ENCODE assay signal across 29 cellular contexts in the genomic region with DNA sequence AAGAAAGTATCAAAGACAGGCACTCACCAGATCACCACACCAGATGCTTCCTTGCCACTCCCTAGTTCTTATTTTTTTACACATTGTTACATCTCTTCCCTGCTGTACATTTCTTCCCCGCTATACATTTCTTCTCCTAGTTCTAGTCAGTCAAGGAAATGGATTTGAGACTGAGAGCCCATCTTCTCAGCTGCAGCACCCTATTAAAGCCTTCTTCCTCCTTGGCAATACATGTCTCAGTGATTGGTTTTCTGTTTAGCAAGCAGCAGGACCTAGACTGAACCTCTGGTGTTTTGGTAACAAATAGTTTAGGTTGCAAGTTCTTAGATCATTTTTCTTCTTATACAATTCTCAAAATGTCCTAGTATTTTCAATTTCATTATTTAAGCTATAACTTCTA.
"Had no signal": no experiment of that assay in that cellular context is flagged by ENCODE, and none has a peak within 500 bp of the region (broad histone marks: within the 10 kb centered on the region; RNA-seq: fewer than 3 reads in every experiment).

No MANE protein-coding gene starts in this region.

- H3K4me3 Mint-ChIP-seq: stimulated activated effector memory CD8-positive, alpha-beta T cell treated with anti-CD3 and anti-CD28 coated beads, Interleukin-12 subunit alpha, Interleukin-12 subunit beta, amount 100 ng/mL, for 72 hours; stimulated activated memory B cell treated with anti-CD40 and anti-IgM and Interleukin-4, amounts not matched to agents 10 μg/mL and 1 μg/mL and 100 μg/mL, for 72 hours; stimulated activated naive B cell treated with anti-CD40 and anti-IgM and Interleukin-4, amounts not matched to agents 10 μg/mL and 1 μg/mL and 100 μg/mL, for 72 hours; stimulated activated naive CD8-positive, alpha-beta T cell treated with anti-CD3 and anti-CD28 coated beads, Interleukin-15, amount 100 ng/mL, for 72 hours; stimulated activated naive CD8-positive, alpha-beta T cell treated with anti-CD3 and anti-CD28 coated beads, Interleukin-15, Interleukin-2, amounts not matched to agents 100 ng/mL and 50 ng/mL, for 24 hours; type B pancreatic cell had no signal

- H3K36me3 ChIP-seq: stomach, suprapubic skin, thoracic aorta, thyroid gland, tibial artery, tibial nerve, transverse colon, upper lobe of left lung, upper lobe of right lung, uterus, vagina had no signal

- H3K4me1 ChIP-seq: stomach, suprapubic skin, testis, tibial artery, upper lobe of left lung, upper lobe of right lung, uterus had no signal

- FAIRE-seq: urothelium cell line had no signal

- H3K27ac Mint-ChIP-seq: stimulated activated effector memory CD8-positive, alpha-beta T cell treated with anti-CD3 and anti-CD28 coated beads, Interleukin-12 subunit alpha, Interleukin-12 subunit beta, amount 100 ng/mL, for 72 hours; stimulated activated memory B cell treated with anti-CD40 and anti-IgM and Interleukin-4, amounts not matched to agents 10 μg/mL and 1 μg/mL and 100 μg/mL, for 72 hours; stimulated activated naive B cell treated with anti-CD40 and anti-IgM and Interleukin-4, amounts not matched to agents 10 μg/mL and 1 μg/mL and 100 μg/mL, for 72 hours; stimulated activated naive CD8-positive, alpha-beta T cell treated with anti-CD3 and anti-CD28 coated beads, Interleukin-15, amount 100 ng/mL, for 72 hours; stimulated activated naive CD8-positive, alpha-beta T cell treated with anti-CD3 and anti-CD28 coated beads, Interleukin-15, Interleukin-2, amounts not matched to agents 100 ng/mL and 50 ng/mL, for 24 hours; type B pancreatic cell had no signal

- H3K27me3 Mint-ChIP-seq: stimulated activated memory B cell treated with anti-CD40 and anti-IgM and Interleukin-4, amounts not matched to agents 10 μg/mL and 1 μg/mL and 100 μg/mL, for 72 hours; stimulated activated naive B cell treated with anti-CD40 and anti-IgM and Interleukin-4, amounts not matched to agents 10 μg/mL and 1 μg/mL and 100 μg/mL, for 72 hours; stimulated activated naive CD8-positive, alpha-beta T cell treated with anti-CD3 and anti-CD28 coated beads, Interleukin-15, amount 100 ng/mL, for 72 hours; type B pancreatic cell had no signal

- H3K9me3 Mint-ChIP-seq: stimulated activated naive CD8-positive, alpha-beta T cell treated with anti-CD3 and anti-CD28 coated beads, Interleukin-15, amount 100 ng/mL, for 72 hours had no signal

- H3K4me3 ChIP-seq: stomach, suprapubic skin, testis, thoracic aorta, thyroid gland, tibial artery, tibial nerve, transverse colon, upper lobe of left lung, upper lobe of right lung, uterus, vagina had no signal

- H3K27me3 ChIP-seq: stomach, suprapubic skin, testis, thyroid gland, tibial artery, tibial nerve, transverse colon, upper lobe of left lung, upper lobe of right lung, uterus, vagina had no signal

- H3K27ac ChIP-seq: stomach, suprapubic skin, testis, thoracic aorta, thyroid gland, tibial artery, tibial nerve, transverse colon, upper lobe of left lung, upper lobe of right lung, uterus, vagina had no signal

- H3K4me1 Mint-ChIP-seq: stimulated activated effector memory CD8-positive, alpha-beta T cell treated with anti-CD3 and anti-CD28 coated beads, Interleukin-12 subunit alpha, Interleukin-12 subunit beta, amount 100 ng/mL, for 72 hours; stimulated activated memory B cell treated with anti-CD40 and anti-IgM and Interleukin-4, amounts not matched to agents 10 μg/mL and 1 μg/mL and 100 μg/mL, for 72 hours; stimulated activated naive B cell treated with anti-CD40 and anti-IgM and Interleukin-4, amounts not matched to agents 10 μg/mL and 1 μg/mL and 100 μg/mL, for 72 hours; stimulated activated naive CD8-positive, alpha-beta T cell treated with anti-CD3 and anti-CD28 coated beads, Interleukin-15, amount 100 ng/mL, for 72 hours had no signal

- H3K9me3 ChIP-seq: suprapubic skin, testis, thoracic aorta, thyroid gland, tibial artery, tibial nerve, upper lobe of left lung, upper lobe of right lung, uterus, vagina had no signal

- ATAC-seq: stimulated activated effector memory CD8-positive, alpha-beta T cell treated with anti-CD3 and anti-CD28 coated beads, Interleukin-12 subunit alpha, Interleukin-12 subunit beta, amount 100 ng/mL, for 72 hours; stimulated activated memory B cell treated with anti-CD40 and anti-IgM and Interleukin-4, amounts not matched to agents 10 μg/mL and 1 μg/mL and 100 μg/mL, for 72 hours; stimulated activated naive B cell treated with anti-CD40 and anti-IgM and Interleukin-4, amounts not matched to agents 10 μg/mL and 1 μg/mL and 100 μg/mL, for 72 hours; stimulated activated naive CD8-positive, alpha-beta T cell treated with anti-CD3 and anti-CD28 coated beads, Interleukin-15, amount 100 ng/mL, for 72 hours; stimulated activated naive CD8-positive, alpha-beta T cell treated with anti-CD3 and anti-CD28 coated beads, Interleukin-15, Interleukin-2, amounts not matched to agents 100 U/mL and 50 U/mL, for 24 hours; upper lobe of right lung had no signal

- DNase-seq: stimulated activated CD4-positive, alpha-beta T cell treated with anti-CD3 and anti-CD28 coated beads, Interleukin-2, amount 100 ng/mL, for 48 hours; stimulated activated CD4-positive, alpha-beta T cell treated with anti-CD3 and anti-CD28 coated beads, Interleukin-4, amount 100 ng/mL, for 1 hour; stimulated activated CD4-positive, alpha-beta T cell treated with anti-CD3 and anti-CD28 coated beads, Interleukin-4, amount 100 ng/mL, for 24 hours; stimulated activated CD4-positive, alpha-beta T cell treated with anti-CD3 and anti-CD28 coated beads, Interleukin-4, amount 100 ng/mL, for 4 hours; stimulated activated CD8-positive, alpha-beta memory T cell treated with anti-CD3 and anti-CD28 coated beads, Interleukin-4, amount 100 ng/mL, for 48 hours; stimulated activated naive B cell treated with anti-CD40 and anti-IgM and Interleukin-4, amounts not matched to agents 10 μg/mL and 1 μg/mL and 100 μg/mL, for 72 hours; stimulated activated naive CD4-positive, alpha-beta T cell; stimulated activated naive CD4-positive, alpha-beta T cell treated with Interleukin-2 at 50 U/mL for 16 hours; stimulated activated naive CD8-positive, alpha-beta T cell treated with anti-CD3 and anti-CD28 coated beads, Interleukin-15, amount 100 ng/mL, for 72 hours; stimulated activated naive CD8-positive, alpha-beta T cell treated with anti-CD3 and anti-CD28 coated beads, Interleukin-15, Interleukin-2, amounts not matched to agents 100 U/mL and 50 U/mL, for 24 hours; stomach; substantia nigra; testis; thyroid gland; tibial artery; transverse colon; trophoblast cell; upper lobe of left lung; upper lobe of right lung; uterus had no signal

- H3K36me3 Mint-ChIP-seq: stimulated activated effector memory CD8-positive, alpha-beta T cell treated with anti-CD3 and anti-CD28 coated beads, Interleukin-12 subunit alpha, Interleukin-12 subunit beta, amount 100 ng/mL, for 72 hours; stimulated activated memory B cell treated with anti-CD40 and anti-IgM and Interleukin-4, amounts not matched to agents 10 μg/mL and 1 μg/mL and 100 μg/mL, for 72 hours; stimulated activated naive B cell treated with anti-CD40 and anti-IgM and Interleukin-4, amounts not matched to agents 10 μg/mL and 1 μg/mL and 100 μg/mL, for 72 hours; type B pancreatic cell had no signal
